In genomic region chr22:39073941-39074340, GRCh38 we compare ENCODE assay signal across 19 cellular contexts. TPM values are rescaled to one million over a fixed set of nuclear protein-coding genes. Genes with fewer than 3 reads are reported as not detected.
"Had no signal": no experiment of that assay in that cellular context is flagged by ENCODE, and none has a peak within 500 bp of the region (broad histone marks: within the 10 kb centered on the region; RNA-seq: fewer than 3 reads in every experiment).

No MANE protein-coding gene starts in this region.

- FAIRE-seq: islet of Langerhans had no signal

- H3K9me3 Mint-ChIP-seq: activated naive CD4-positive, alpha-beta T cell treated with anti-CD3 and anti-CD28 coated beads, Interleukin-2, amount 50 U/mL, for 24 hours; activated T-cell treated with anti-CD3 and anti-CD28 coated beads, Interleukin-2, amount 50 U/mL, for 4 hours; central memory CD8-positive, alpha-beta T cell had no signal

- H3K9me3 ChIP-seq: mucosa of descending colon, tibial artery, uterus had no signal

- ATAC-seq: activated T-cell treated with anti-CD3 and anti-CD28 coated beads, Interleukin-2, amount 50 U/mL, for 4 hours; esophagus mucosa; left lobe of liver; mucosa of descending colon; sciatic nerve had no signal

- H3K4me3 ChIP-seq: coronary artery, mucosa of descending colon, tibial artery, uterus had no signal

- H3K36me3 ChIP-seq: brain microvascular endothelial cell, tibial artery, uterus had no signal

- DNase-seq: activated CD4-positive, alpha-beta T cell treated with anti-CD3 and anti-CD28 coated beads, Interleukin-2, amount 50 U/mL, for 4 hours; activated CD4-positive, CD25-positive, alpha-beta regulatory T cell treated with anti-CD3 and anti-CD28 coated beads, Interleukin-2, amount 50 U/mL, for 72 hours; activated effector memory CD4-positive, alpha-beta T cell treated with Interleukin-2 at 50 U/mL for 16 hours; activated T-cell treated with anti-CD3 and anti-CD28 coated beads, Interleukin-2, amount 50 U/mL, for 4 hours; anterior cingulate cortex; brain microvascular endothelial cell; mammary epithelial cell; mucosa of descending colon; tibial artery; uterus had no signal

- H3K27me3 ChIP-seq: brain microvascular endothelial cell, tibial artery, uterus had no signal

- H3K27me3 Mint-ChIP-seq: activated naive CD4-positive, alpha-beta T cell treated with anti-CD3 and anti-CD28 coated beads, Interleukin-2, amount 50 U/mL, for 24 hours; central memory CD8-positive, alpha-beta T cell had no signal

- H3K27ac ChIP-seq: brain microvascular endothelial cell, coronary artery, tibial artery, uterus had no signal

- H3K36me3 Mint-ChIP-seq: activated naive CD4-positive, alpha-beta T cell treated with anti-CD3 and anti-CD28 coated beads, Interleukin-2, amount 50 U/mL, for 24 hours had no signal

- H3K27ac Mint-ChIP-seq: activated naive CD4-positive, alpha-beta T cell treated with anti-CD3 and anti-CD28 coated beads, Interleukin-2, amount 50 U/mL, for 24 hours had no signal

- H3K4me3 Mint-ChIP-seq: activated naive CD4-positive, alpha-beta T cell treated with anti-CD3 and anti-CD28 coated beads, Interleukin-2, amount 50 U/mL, for 24 hours; activated T-cell treated with anti-CD3 and anti-CD28 coated beads, Interleukin-2, amount 50 U/mL, for 4 hours; central memory CD8-positive, alpha-beta T cell had no signal

RNA-seq across cellular contexts. Expression of gene APOBEC3G, which starts 3.1 kb away (rescaled TPM):
- polyA plus RNA-seq: neural cell had no signal

RNA-seq across cellular contexts. Expression of gene APOBEC3H, which starts 23.1 kb away (rescaled TPM):
- total RNA-seq: esophagus mucosa, left lobe of liver, osteoblast had no signal
- polyA plus RNA-seq: neural cell had no signal

RNA-seq across cellular contexts. Expression of gene APOBEC3F, which starts 33.3 kb away (rescaled TPM):
- polyA plus RNA-seq: neural cell had no signal

RNA-seq across cellular contexts. Expression of gene APOBEC3D, which starts 53.0 kb away (rescaled TPM):
- polyA plus RNA-seq: neural cell had no signal

RNA-seq across cellular contexts. Expression of gene APOBEC3C, which starts 59.9 kb away (rescaled TPM):
- polyA plus RNA-seq: neural cell had no signal
